In genomic region chr2:183123959-183124221, GRCh38 we compare ENCODE assay signal across 8 cellular contexts. TPM values are rescaled to one million over a fixed set of nuclear protein-coding genes. Genes with fewer than 3 reads are reported as not detected.
A peak's percentile ranks its signal among the peaks of the same experiment; 100 is the strongest.
DNase-seq lines count a peak whose midpoint lies in the region; ATAC-seq, FAIRE-seq and TF ChIP-seq lines count a peak whose summit lies in the region.

No MANE protein-coding gene starts in this region.

- no peaks in the 10 kb centered on the region for H3K9me3 ChIP-seq in ES-I3 (ENCODE audit: control insufficient read depth, insufficient read depth, low read length)
- H3K9me3 ChIP-seq in mucosa of stomach (ENCODE audit: control insufficient read depth, low read length), result no peaks in the 10 kb centered on the region

- H3K36me3 ChIP-seq in ES-I3 (ENCODE audit: insufficient read depth, low read length), result no peaks in the 10 kb centered on the region
- no peaks in the 10 kb centered on the region for H3K36me3 ChIP-seq in mucosa of stomach (ENCODE audit: control insufficient read depth, insufficient read depth, low read length)

- DNase-seq in HTR-8/SVneo (ENCODE audit: insufficient read length, low spot score) (peak; percentile 10), choroid plexus epithelial cell (ENCODE audit: low read depth) (no peak), NCI-H82 (lab: John Stamatoyannopoulos, UW) (no peak), posterior vena cava (ENCODE audit: low spot score) (no peak)
- DNase-seq in activated effector memory CD4-positive, alpha-beta T cell treated with Interleukin-2 at 50 U/mL for 16 hours, result no peak

- intact Hi-C loops in posterior vena cava (cut with DNase I), result loop anchor here in 1 of 2 donors (5.0 kb wide), 1 partner anchor 37 kb away; no protein-coding TSS in a partner anchor

- TF ChIP-seq CTCF in choroid plexus epithelial cell (conservative IDR thresholded peaks at IDR 0.05; ENCODE audit: low read depth, low read length), result no peak

- H3K4me1 ChIP-seq in ES-I3 (ENCODE audit: insufficient read depth, low read length) (no peaks in the 10 kb centered on the region), mucosa of stomach (ENCODE audit: control insufficient read depth, insufficient read depth, low read length) (no peaks in the 10 kb centered on the region)

- peak overlapping the region; percentile 83 for H3K9ac ChIP-seq in ES-I3 (ENCODE audit: low read depth, low read length)
- peak overlapping the region; percentile 75 for H3K9ac ChIP-seq in mucosa of stomach (ENCODE audit: low read length)

- H3K4me3 ChIP-seq in choroid plexus epithelial cell (ENCODE audit: low read depth, low read length) (peak overlapping the region; percentile 75), mucosa of stomach (ENCODE audit: low read length) (peak overlapping the region; percentile 43)

- H3K27me3 ChIP-seq in mucosa of stomach (ENCODE audit: control insufficient read depth, insufficient read depth, low read length), result no peaks in the 10 kb centered on the region

- ATAC-seq in GM21423 (IDR thresholded peaks at IDR 0.05; ENCODE audit: unreplicated experiment), result peak; percentile 40

- no peak for FAIRE-seq in HTR-8/SVneo (lab: Jason Lieb, UNC)

RNA-seq across cellular contexts. Expression of gene NUP35, which starts 0.4 kb away (rescaled TPM):
- 10 to 100 TPM in 1 of 2 donors, 1 to 10 TPM in 1; 9.8 to 11.7 TPM for total RNA-seq in posterior vena cava

RNA-seq across cellular contexts. Expression of gene DUSP19, which starts 45.3 kb away (rescaled TPM):
- total RNA-seq in posterior vena cava, result 1 to 10 TPM; 5.7 to 9.1 TPM
